In the genomic region with DNA sequence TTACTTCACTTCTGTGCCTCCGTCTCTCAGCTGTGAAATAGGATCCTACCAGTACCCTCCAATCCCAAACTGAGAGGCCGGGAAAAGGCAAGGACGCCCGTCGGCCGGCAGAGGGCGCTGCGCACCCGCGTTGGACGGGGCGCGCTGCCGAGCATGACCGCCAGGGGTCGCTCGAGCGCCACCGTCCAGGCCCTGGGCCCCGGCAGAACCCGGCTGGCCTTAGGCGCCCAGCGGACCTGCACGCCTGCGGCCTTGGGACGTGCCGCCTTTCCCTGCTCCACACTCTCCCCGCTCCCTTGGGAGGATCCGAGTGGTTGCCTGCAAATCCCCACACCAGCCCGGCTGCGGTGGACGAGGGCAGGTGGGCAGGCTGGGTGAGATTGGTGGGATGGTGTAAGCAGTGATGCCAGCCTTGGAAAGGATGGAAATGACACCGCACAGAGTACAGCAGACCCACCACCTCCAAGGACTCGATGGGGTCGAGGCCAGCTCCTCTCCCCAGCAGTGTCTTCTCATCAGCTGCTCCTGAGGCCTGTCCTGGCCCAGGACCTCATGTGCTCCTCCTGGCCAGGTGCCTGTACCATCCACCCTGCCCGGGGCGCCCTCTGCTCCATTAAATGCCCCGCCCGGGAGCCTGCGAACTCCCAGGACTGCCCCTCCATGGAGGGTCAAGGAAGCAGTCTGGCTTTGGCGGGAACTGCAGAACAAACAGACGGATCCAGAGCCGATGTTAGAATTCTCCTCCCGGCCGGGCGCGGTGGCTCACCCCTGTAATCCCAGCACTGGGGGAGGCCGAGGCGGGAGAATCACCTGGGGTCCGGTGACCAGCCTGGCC, we compare ENCODE assay signal across 1 cellular context.
TF ChIP-seq lines count a peak whose summit lies in the region.

No MANE protein-coding gene starts in this region.

TF ChIP-seq in HepG2, 621 proteins besides CTCF, POLR2A, EP300 and RAD21 (continued from another document and continues in another):
- TF ChIP-seq, protein P1, sequence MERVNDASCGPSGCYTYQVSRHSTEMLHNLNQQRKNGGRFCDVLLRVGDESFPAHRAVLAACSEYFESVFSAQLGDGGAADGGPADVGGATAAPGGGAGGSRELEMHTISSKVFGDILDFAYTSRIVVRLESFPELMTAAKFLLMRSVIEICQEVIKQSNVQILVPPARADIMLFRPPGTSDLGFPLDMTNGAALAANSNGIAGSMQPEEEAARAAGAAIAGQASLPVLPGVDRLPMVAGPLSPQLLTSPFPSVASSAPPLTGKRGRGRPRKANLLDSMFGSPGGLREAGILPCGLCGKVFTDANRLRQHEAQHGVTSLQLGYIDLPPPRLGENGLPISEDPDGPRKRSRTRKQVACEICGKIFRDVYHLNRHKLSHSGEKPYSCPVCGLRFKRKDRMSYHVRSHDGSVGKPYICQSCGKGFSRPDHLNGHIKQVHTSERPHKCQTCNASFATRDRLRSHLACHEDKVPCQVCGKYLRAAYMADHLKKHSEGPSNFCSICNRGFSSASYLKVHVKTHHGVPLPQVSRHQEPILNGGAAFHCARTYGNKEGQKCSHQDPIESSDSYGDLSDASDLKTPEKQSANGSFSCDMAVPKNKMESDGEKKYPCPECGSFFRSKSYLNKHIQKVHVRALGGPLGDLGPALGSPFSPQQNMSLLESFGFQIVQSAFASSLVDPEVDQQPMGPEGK (CRISPR knock-in tag; IDR thresholded peaks at IDR 0.05) = peak; percentile 13; the same call in 1 of the 2 replicates
- TF ChIP-seq, protein P2, sequence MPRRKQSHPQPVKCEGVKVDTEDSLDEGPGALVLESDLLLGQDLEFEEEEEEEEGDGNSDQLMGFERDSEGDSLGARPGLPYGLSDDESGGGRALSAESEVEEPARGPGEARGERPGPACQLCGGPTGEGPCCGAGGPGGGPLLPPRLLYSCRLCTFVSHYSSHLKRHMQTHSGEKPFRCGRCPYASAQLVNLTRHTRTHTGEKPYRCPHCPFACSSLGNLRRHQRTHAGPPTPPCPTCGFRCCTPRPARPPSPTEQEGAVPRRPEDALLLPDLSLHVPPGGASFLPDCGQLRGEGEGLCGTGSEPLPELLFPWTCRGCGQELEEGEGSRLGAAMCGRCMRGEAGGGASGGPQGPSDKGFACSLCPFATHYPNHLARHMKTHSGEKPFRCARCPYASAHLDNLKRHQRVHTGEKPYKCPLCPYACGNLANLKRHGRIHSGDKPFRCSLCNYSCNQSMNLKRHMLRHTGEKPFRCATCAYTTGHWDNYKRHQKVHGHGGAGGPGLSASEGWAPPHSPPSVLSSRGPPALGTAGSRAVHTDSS (CRISPR knock-in tag; conservative IDR thresholded peaks at IDR 0.05) = peak; percentile 75; the same call in 1 of the 2 replicates
- TF ChIP-seq ZNF839 (CRISPR knock-in tag; IDR thresholded peaks at IDR 0.05; ENCODE audit: borderline replicate concordance) (peak; percentile 30; the same call in 1 of the 2 replicates), ZSCAN9 (CRISPR knock-in tag; IDR thresholded peaks at IDR 0.05; ENCODE audit: borderline replicate concordance) (peak; percentile 66; the same call in 1 of the 2 replicates), CC2D1A (CRISPR knock-in tag; IDR thresholded peaks at IDR 0.05) (0 out of 2 replicates have a peak, but pooled peaks have one; percentile 69), ZNF234 (CRISPR knock-in tag; conservative IDR thresholded peaks at IDR 0.05) (no peak), CBX1 (IDR thresholded peaks at IDR 0.05; ENCODE audit: low read depth) (no peak), GABPB1 (CRISPR knock-in tag; IDR thresholded peaks at IDR 0.05) (peak; percentile 78), ZBTB8A (CRISPR knock-in tag; IDR thresholded peaks at IDR 0.05; ENCODE audit: borderline replicate concordance, low read depth) (0 out of 2 replicates have a peak, but pooled peaks have one; percentile 43), MXD4 (CRISPR knock-in tag; IDR thresholded peaks at IDR 0.05) (peak; percentile 65), PCBP1 (IDR thresholded peaks at IDR 0.05; ENCODE audit: borderline replicate concordance, low read depth, low read length) (no peak), JARID2 (CRISPR knock-in tag; IDR thresholded peaks at IDR 0.05; ENCODE audit: insufficient replicate concordance) (no peak), SP4 (CRISPR knock-in tag; IDR thresholded peaks at IDR 0.05) (peak; percentile 70), TBX3 (IDR thresholded peaks at IDR 0.05; ENCODE audit: borderline replicate concordance) (no peak), ZZZ3 (CRISPR knock-in tag; IDR thresholded peaks at IDR 0.05; ENCODE audit: borderline replicate concordance) (no peak), MEIS1 (CRISPR knock-in tag; IDR thresholded peaks at IDR 0.05; ENCODE audit: borderline replicate concordance) (peak; percentile 79; the same call in 1 of the 2 replicates), ZNF367 (CRISPR knock-in tag; IDR thresholded peaks at IDR 0.05; ENCODE audit: borderline replicate concordance) (no peak), ZNF737 (CRISPR knock-in tag; IDR thresholded peaks at IDR 0.05; ENCODE audit: borderline replicate concordance) (no peak), FOXM1 (CRISPR knock-in tag; IDR thresholded peaks at IDR 0.05) (no peak), NCOA1 (CRISPR knock-in tag; IDR thresholded peaks at IDR 0.05) (no peak), SRF (IDR thresholded peaks at IDR 0.05; ENCODE audit: low read depth, low read length) (no peak), FOXP1 (IDR thresholded peaks at IDR 0.05) (no peak), FOXP1 (CRISPR knock-in tag; IDR thresholded peaks at IDR 0.05) (no peak), SIX4 (CRISPR knock-in tag; IDR thresholded peaks at IDR 0.05) (peak; percentile 25; the same call in 1 of the 2 replicates), ZNF180 (CRISPR knock-in tag; IDR thresholded peaks at IDR 0.05; ENCODE audit: borderline replicate concordance, low read depth) (no peak), EZH2 (conservative IDR thresholded peaks at IDR 0.05; ENCODE audit: low read depth, low read length) (no peak), NFKBIZ (CRISPR knock-in tag; IDR thresholded peaks at IDR 0.05) (no peak; the same call in 1 of the 2 replicates), MIXL1 (CRISPR knock-in tag; IDR thresholded peaks at IDR 0.05) (peak; percentile 57; the same call in 1 of the 2 replicates), SAP130 (CRISPR knock-in tag; IDR thresholded peaks at IDR 0.05; ENCODE audit: low read depth) (peak; percentile 42; the same call in 1 of the 2 replicates), SOX5 (CRISPR knock-in tag; IDR thresholded peaks at IDR 0.05; ENCODE audit: borderline replicate concordance) (peak; percentile 59; the same call in 1 of the 2 replicates), WIZ (CRISPR knock-in tag; IDR thresholded peaks at IDR 0.05) (no peak), GTF2F1 (IDR thresholded peaks at IDR 0.05; ENCODE audit: low read length) (no peak), ZNF563 (CRISPR knock-in tag; IDR thresholded peaks at IDR 0.05) (no peak), PITX1 (CRISPR knock-in tag; IDR thresholded peaks at IDR 0.05) (0 out of 2 replicates have a peak, but pooled peaks have one; percentile 17), ZNF577 (CRISPR knock-in tag; IDR thresholded peaks at IDR 0.05; ENCODE audit: borderline replicate concordance, low read depth) (no peak), ZNF296 (CRISPR knock-in tag; conservative IDR thresholded peaks at IDR 0.05) (no peak), ZNF550 (CRISPR knock-in tag; IDR thresholded peaks at IDR 0.05; ENCODE audit: borderline replicate concordance) (no peak), POGZ (CRISPR knock-in tag; IDR thresholded peaks at IDR 0.05) (peak; percentile 48; the same call in 1 of the 2 replicates)
- TF ChIP-seq, protein P3, sequence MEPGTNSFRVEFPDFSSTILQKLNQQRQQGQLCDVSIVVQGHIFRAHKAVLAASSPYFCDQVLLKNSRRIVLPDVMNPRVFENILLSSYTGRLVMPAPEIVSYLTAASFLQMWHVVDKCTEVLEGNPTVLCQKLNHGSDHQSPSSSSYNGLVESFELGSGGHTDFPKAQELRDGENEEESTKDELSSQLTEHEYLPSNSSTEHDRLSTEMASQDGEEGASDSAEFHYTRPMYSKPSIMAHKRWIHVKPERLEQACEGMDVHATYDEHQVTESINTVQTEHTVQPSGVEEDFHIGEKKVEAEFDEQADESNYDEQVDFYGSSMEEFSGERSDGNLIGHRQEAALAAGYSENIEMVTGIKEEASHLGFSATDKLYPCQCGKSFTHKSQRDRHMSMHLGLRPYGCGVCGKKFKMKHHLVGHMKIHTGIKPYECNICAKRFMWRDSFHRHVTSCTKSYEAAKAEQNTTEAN (CRISPR knock-in tag; conservative IDR thresholded peaks at IDR 0.05) = no peak
- TF ChIP-seq, protein P4, sequence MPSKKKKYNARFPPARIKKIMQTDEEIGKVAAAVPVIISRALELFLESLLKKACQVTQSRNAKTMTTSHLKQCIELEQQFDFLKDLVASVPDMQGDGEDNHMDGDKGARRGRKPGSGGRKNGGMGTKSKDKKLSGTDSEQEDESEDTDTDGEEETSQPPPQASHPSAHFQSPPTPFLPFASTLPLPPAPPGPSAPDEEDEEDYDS (CRISPR knock-in tag; IDR thresholded peaks at IDR 0.05) = no peak
- TF ChIP-seq, protein P5, sequence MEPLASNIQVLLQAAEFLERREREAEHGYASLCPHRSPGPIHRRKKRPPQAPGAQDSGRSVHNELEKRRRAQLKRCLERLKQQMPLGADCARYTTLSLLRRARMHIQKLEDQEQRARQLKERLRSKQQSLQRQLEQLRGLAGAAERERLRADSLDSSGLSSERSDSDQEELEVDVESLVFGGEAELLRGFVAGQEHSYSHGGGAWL (CRISPR knock-in tag; IDR thresholded peaks at IDR 0.05) = peak; percentile 58; the same call in 1 of the 2 replicates
- TF ChIP-seq, protein P6, sequence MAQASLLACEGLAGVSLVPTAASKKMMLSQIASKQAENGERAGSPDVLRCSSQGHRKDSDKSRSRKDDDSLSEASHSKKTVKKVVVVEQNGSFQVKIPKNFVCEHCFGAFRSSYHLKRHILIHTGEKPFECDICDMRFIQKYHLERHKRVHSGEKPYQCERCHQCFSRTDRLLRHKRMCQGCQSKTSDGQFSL (CRISPR knock-in tag; IDR thresholded peaks at IDR 0.05) = no peak
- TF ChIP-seq, protein P7, sequence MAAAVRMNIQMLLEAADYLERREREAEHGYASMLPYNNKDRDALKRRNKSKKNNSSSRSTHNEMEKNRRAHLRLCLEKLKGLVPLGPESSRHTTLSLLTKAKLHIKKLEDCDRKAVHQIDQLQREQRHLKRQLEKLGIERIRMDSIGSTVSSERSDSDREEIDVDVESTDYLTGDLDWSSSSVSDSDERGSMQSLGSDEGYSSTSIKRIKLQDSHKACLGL (CRISPR knock-in tag; IDR thresholded peaks at IDR 0.05) = no peak
- TF ChIP-seq, protein P8, sequence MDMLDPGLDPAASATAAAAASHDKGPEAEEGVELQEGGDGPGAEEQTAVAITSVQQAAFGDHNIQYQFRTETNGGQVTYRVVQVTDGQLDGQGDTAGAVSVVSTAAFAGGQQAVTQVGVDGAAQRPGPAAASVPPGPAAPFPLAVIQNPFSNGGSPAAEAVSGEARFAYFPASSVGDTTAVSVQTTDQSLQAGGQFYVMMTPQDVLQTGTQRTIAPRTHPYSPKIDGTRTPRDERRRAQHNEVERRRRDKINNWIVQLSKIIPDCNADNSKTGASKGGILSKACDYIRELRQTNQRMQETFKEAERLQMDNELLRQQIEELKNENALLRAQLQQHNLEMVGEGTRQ (IDR thresholded peaks at IDR 0.05; ENCODE audit: low read depth, low read length) = no peak
- TF ChIP-seq, protein P8 (CRISPR knock-in tag; IDR thresholded peaks at IDR 0.05; ENCODE audit: borderline replicate concordance) = no peak
- TF ChIP-seq, protein P9, sequence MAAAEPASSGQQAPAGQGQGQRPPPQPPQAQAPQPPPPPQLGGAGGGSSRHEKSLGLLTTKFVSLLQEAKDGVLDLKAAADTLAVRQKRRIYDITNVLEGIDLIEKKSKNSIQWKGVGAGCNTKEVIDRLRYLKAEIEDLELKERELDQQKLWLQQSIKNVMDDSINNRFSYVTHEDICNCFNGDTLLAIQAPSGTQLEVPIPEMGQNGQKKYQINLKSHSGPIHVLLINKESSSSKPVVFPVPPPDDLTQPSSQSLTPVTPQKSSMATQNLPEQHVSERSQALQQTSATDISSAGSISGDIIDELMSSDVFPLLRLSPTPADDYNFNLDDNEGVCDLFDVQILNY (CRISPR knock-in tag; conservative IDR thresholded peaks at IDR 0.05) = no peak; the same call in 1 of the 2 replicates
- TF ChIP-seq, protein P10, sequence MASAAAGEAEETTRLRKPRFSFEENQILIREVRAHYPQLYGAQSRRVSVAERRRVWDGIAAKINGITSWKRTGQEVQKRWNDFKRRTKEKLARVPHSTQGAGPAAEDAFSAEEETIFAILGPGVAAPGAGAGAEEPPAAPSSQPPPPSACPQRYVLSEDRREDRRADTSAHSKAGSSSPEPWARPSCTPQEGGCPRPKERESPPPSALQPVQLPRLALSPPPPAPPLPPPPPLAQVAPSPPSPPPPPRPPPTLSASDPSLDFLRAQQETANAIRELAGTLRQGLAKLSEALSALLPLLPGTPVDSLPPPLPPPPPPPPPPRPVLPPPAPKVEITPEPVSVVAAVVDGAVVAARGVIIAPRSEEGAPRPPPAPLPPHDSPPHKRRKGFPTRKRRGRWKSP (CRISPR knock-in tag; IDR thresholded peaks at IDR 0.05) = 0 out of 2 replicates have a peak, but pooled peaks have one; percentile 60
- TF ChIP-seq, protein P11, sequence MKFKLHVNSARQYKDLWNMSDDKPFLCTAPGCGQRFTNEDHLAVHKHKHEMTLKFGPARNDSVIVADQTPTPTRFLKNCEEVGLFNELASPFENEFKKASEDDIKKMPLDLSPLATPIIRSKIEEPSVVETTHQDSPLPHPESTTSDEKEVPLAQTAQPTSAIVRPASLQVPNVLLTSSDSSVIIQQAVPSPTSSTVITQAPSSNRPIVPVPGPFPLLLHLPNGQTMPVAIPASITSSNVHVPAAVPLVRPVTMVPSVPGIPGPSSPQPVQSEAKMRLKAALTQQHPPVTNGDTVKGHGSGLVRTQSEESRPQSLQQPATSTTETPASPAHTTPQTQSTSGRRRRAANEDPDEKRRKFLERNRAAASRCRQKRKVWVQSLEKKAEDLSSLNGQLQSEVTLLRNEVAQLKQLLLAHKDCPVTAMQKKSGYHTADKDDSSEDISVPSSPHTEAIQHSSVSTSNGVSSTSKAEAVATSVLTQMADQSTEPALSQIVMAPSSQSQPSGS (CRISPR knock-in tag; IDR thresholded peaks at IDR 0.05) = peak; percentile 60; the same call in 1 of the 2 replicates
